In the genomic region with DNA sequence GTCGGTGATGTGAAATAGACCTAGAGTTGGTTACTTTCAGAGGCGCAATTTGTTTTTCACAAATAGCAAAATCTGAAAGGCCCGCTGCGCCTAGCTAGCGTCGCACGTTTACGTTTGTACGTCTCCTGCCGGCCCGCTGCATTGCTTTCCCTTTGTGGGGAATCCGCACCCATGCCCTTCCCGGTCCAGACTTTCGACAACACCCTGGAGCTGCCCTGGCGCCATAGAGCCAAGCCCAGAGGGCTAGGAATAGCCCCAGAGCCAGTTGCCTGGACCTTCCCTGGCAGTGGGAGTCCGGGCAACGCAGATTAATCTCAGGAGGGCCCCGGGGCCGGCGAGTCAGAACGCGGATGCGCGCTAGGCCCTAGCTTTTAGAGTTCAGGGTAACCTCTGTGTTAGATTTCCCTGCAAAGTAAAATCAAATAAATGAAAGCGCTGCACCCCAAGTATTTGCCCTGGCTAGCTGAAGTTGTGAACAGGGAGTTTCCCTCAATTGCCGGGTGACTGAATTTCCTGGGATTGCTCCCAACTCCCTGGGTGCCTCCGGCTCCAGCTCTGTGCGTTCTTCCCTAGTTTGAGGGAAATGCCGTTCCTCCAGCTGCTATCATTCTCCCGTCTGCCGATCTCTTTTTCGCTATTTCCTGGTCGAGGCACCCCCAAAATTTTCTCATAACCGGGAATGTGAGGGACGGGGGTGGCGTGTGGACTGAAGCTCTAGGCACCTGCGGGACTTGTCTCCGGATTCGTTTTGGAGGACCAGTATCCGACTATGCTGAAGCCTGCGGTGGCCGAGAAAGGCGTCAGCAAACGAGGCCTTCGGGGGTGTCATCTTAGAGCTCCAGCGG, we compare ENCODE assay signal across 1 cellular context.
TF ChIP-seq lines count a peak whose summit lies in the region.

No MANE protein-coding gene starts in this region.

TF ChIP-seq in IMR-90, 13 proteins besides CTCF, POLR2A, EP300 and RAD21 (continued from another document):
- TF ChIP-seq RCOR1 (IDR thresholded peaks at IDR 0.05; ENCODE audit: insufficient replicate concordance, low read length) = no peak
- no peak for TF ChIP-seq CHD1 (IDR thresholded peaks at IDR 0.05; ENCODE audit: low read depth, low read length)
- no peak for TF ChIP-seq MAFK (IDR thresholded peaks at IDR 0.05; ENCODE audit: low read depth, low read length)
- no peak for TF ChIP-seq FOS (IDR thresholded peaks at IDR 0.05; ENCODE audit: low read depth, low read length)
- no peak for TF ChIP-seq USF2 (IDR thresholded peaks at IDR 0.05; ENCODE audit: low read depth, low read length)
